ENCODE assay signal across 10 cellular contexts in genomic region chr2:70923378-70924015, GRCh38. TPM values are rescaled to one million over a fixed set of nuclear protein-coding genes. Genes with fewer than 3 reads are reported as not detected.
DNase-seq lines count a peak whose midpoint lies in the region; ATAC-seq and TF ChIP-seq lines count a peak whose summit lies in the region.
"Had no signal": no experiment of that assay in that cellular context is flagged by ENCODE, and none has a peak within 500 bp of the region (broad histone marks: within the 10 kb centered on the region; RNA-seq: fewer than 3 reads in every experiment).

No MANE protein-coding gene starts in this region.

- H3K36me3 Mint-ChIP-seq in CD14-positive monocyte (no peaks in the 10 kb centered on the region), mesothelial cell of epicardium (no peaks in the 10 kb centered on the region)

- H3K9me3 Mint-ChIP-seq in CD14-positive monocyte (peaks cover 0 to 3% (median 0%) of the 10 kb centered on the region in 7 donors), mesothelial cell of epicardium (no peaks in the 10 kb centered on the region)
- H3K9me3 Mint-ChIP-seq: activated T-cell treated with anti-CD3 and anti-CD28 coated beads, Interleukin-2, amount 50 U/mL, for 72 hours had no signal

- H3K27me3 Mint-ChIP-seq in CD14-positive monocyte (ENCODE audit: low read depth in 3 of 3) (peaks cover 25 to 29% (median 25%) of the 10 kb centered on the region in 3 donors), mesothelial cell of epicardium (ENCODE audit: low read depth) (peaks cover 53% of the 10 kb centered on the region)

- no TSS peak for BruUV-seq in Panc1 (replicated peaks; lab: Mats Ljungman, UMichigan)

- no peaks in the 10 kb centered on the region for H3K4me1 ChIP-seq in Panc1 (ENCODE audit: control insufficient read depth, insufficient read depth, low read length)

- DNase-seq in CD14-positive monocyte (ENCODE audit: low spot score) (no peak), Panc1 (ENCODE audit: low read depth, low spot score) (no peak), germinal center (ENCODE audit: low spot score) (peak; percentile 27), NCI-H2171 (lab: John Stamatoyannopoulos, UW) (no peak), mesothelial cell of epicardium (ENCODE audit: low spot score in 2 of 2, unreplicated experiment in 2 of 2) (no peak)
- DNase-seq: activated T-cell treated with anti-CD3 and anti-CD28 coated beads, Interleukin-2, amount 50 U/mL, for 72 hours; GOT3; small intestine had no signal

- H3K4me3 Mint-ChIP-seq in CD14-positive monocyte (no peak overlapping the region), mesothelial cell of epicardium (no peak overlapping the region)
- H3K4me3 Mint-ChIP-seq: activated T-cell treated with anti-CD3 and anti-CD28 coated beads, Interleukin-2, amount 50 U/mL, for 72 hours had no signal

- H3K36me3 ChIP-seq in Panc1 (ENCODE audit: control insufficient read depth, insufficient read depth, low read length): no peaks in the 10 kb centered on the region

- POLR2A ChIA-PET in Panc1 (lab: Charles Lee): no interaction called here

- H3K27ac Mint-ChIP-seq in CD14-positive monocyte (no peak overlapping the region), mesothelial cell of epicardium (no peak overlapping the region)
- H3K27ac Mint-ChIP-seq: activated T-cell treated with anti-CD3 and anti-CD28 coated beads, Interleukin-2, amount 50 U/mL, for 72 hours had no signal

- H3K4me1 Mint-ChIP-seq in CD14-positive monocyte: no peaks in the 10 kb centered on the region
- H3K4me1 Mint-ChIP-seq in mesothelial cell of epicardium: no peaks in the 10 kb centered on the region

- H3K27ac ChIP-seq in Panc1 (ENCODE audit: low read length): no peak overlapping the region

- CTCF ChIA-PET in Panc1 (lab: Charles Lee): interaction anchor here (0.6 kb wide), 1 partner anchor 11 kb away, joined by 9 read pairs; no protein-coding TSS in a partner anchor

- no peaks in the 10 kb centered on the region for H3K27me3 ChIP-seq in Panc1 (ENCODE audit: control insufficient read depth, insufficient read depth, low read length)

- intact Hi-C loops in CD14-positive monocyte (cut with micrococcal nuclease) (loop anchor here in 1 of 2 donors (5.0 kb wide), 1 partner anchor 136 kb away; no protein-coding TSS in a partner anchor), Panc1 (cut with micrococcal nuclease; ENCODE audit: unreplicated experiment) (no loop called here)

- H3K9me3 ChIP-seq in Panc1 (ENCODE audit: control insufficient read depth, insufficient read depth, low read depth, low read length): no peaks in the 10 kb centered on the region

- TF ChIP-seq CTCF in CD14-positive monocyte (IDR thresholded peaks at IDR 0.05) (peak; percentile 12), GM12872 (IDR thresholded peaks at IDR 0.05; ENCODE audit: insufficient read depth, low read depth, low read length) (peak; percentile 44; the same call in 2 of the 3 replicates), Panc1 (IDR thresholded peaks at IDR 0.05) (peak; percentile 67; the same call in 1 of the 2 replicates), mesothelial cell of epicardium (IDR thresholded peaks at IDR 0.05; ENCODE audit: unreplicated experiment) (no peak)

- in situ Hi-C loops in Panc1 (cut with HindIII; ENCODE audit: low pct_unique_long_range_greater_than_20kb, low sequenced_read_pairs): no loop called here

- ATAC-seq in Panc1 (peak; percentile 48; the same call in 1 of the 2 replicates), GM19452 (IDR thresholded peaks at IDR 0.05; ENCODE audit: unreplicated experiment) (no peak)
- ATAC-seq: activated T-cell treated with anti-CD3 and anti-CD28 coated beads, Interleukin-2, amount 50 U/mL, for 72 hours had no signal

- no peak overlapping the region for H3K4me3 ChIP-seq in Panc1 (ENCODE audit: low read depth in 2 of 2, low read length in 2 of 2)

RNA-seq across cellular contexts. Expression of gene ATP6V1B1, which starts 12.2 kb away (rescaled TPM):
- not detected for polyA plus RNA-seq in CD14-positive monocyte
- 0.18 TPM for total RNA-seq in Panc1 (2021; ENCODE audit: unreplicated experiment)
- not detected for polyA plus RNA-seq in Panc1 (2012; ENCODE audit: insufficient read length)
- total RNA-seq in mesothelial cell of epicardium: 0.44 to 0.66 TPM in 2 of 3 replicates, not detected in the other
- total RNA-seq: activated T-cell treated with anti-CD3 and anti-CD28 coated beads, Interleukin-2, amount 50 U/mL, for 72 hours had no signal

RNA-seq across cellular contexts. Expression of gene VAX2, which starts 23.1 kb away (rescaled TPM):
- polyA plus RNA-seq in CD14-positive monocyte: not detected
- total RNA-seq in Panc1 (2021; ENCODE audit: unreplicated experiment) (1.0 TPM), mesothelial cell of epicardium (0.22 to 0.34 TPM (median 0.27 TPM) in 3 replicates)
- 2.4 TPM for polyA plus RNA-seq in Panc1 (2012; ENCODE audit: insufficient read length)
- total RNA-seq: activated T-cell treated with anti-CD3 and anti-CD28 coated beads, Interleukin-2, amount 50 U/mL, for 72 hours had no signal

RNA-seq across cellular contexts. Expression of gene ANKRD53, which starts 54.9 kb away (rescaled TPM):
- not detected for polyA plus RNA-seq in CD14-positive monocyte
- total RNA-seq in Panc1 (2021; ENCODE audit: unreplicated experiment) (not detected), mesothelial cell of epicardium (3.6 to 4.9 TPM (median 4.0 TPM) in 3 replicates)
- 0.13 TPM for polyA plus RNA-seq in Panc1 (2012; ENCODE audit: insufficient read length)
